In genomic region chr14:70282666-70283065, GRCh38 we compare ENCODE assay signal across 1 cellular context.
TF ChIP-seq lines count a peak whose summit lies in the region.

No MANE protein-coding gene starts in this region.

TF ChIP-seq in H1, 55 proteins besides CTCF, POLR2A, EP300 and RAD21 (continued from another document):
- TF ChIP-seq KDM4A (IDR thresholded peaks at IDR 0.05; ENCODE audit: low read depth, low read length, severe bottlenecking) (no peak), ZNF274 (IDR thresholded peaks at IDR 0.05; ENCODE audit: borderline replicate concordance, extremely low read depth, low read length) (no peak)
